In genomic region chr18:63970803-63971191, GRCh38 we compare ENCODE assay signal across 1 cellular context.
TF ChIP-seq lines count a peak whose summit lies in the region.

No MANE protein-coding gene starts in this region.

TF ChIP-seq in GM12878, 131 proteins besides CTCF, POLR2A, EP300 and RAD21 (continued from another document):
- no peak for TF ChIP-seq ATF2 (IDR thresholded peaks at IDR 0.05; ENCODE audit: low read length)
TF ChIP-seq in GM12878: peak in this region for 2.
